8 cellular contexts compared by ENCODE assay signal in genomic region chr17:73191443-73192218, GRCh38. TPM values are rescaled to one million over a fixed set of nuclear protein-coding genes. Genes with fewer than 3 reads are reported as not detected.
A peak's percentile ranks its signal among the peaks of the same experiment; 100 is the strongest.
DNase-seq lines count a peak whose midpoint lies in the region; ATAC-seq and TF ChIP-seq lines count a peak whose summit lies in the region.

No MANE protein-coding gene starts in this region.

- 3 to 5% (median 4%) methylated on average over 25 to 26 of the region's 26 CpGs for WGBS in adrenal gland, 4 donors
- WGBS in psoas muscle, 3 donors = 9 to 23% (median 15%) methylated on average over 26 of the region's 26 CpGs

- intact Hi-C loops in adrenal gland (cut with DNase I) (no loop called here), psoas muscle (cut with DNase I) (loop anchor here (2.0 to 5.0 kb wide), 3 partner anchors 41 to 181 kb away; a partner anchor contains a TSS)

- peak; percentile 37 for ATAC-seq in GM21737 (IDR thresholded peaks at IDR 0.05; ENCODE audit: unreplicated experiment)
- ATAC-seq in psoas muscle = peak in 3 of 4 donors; percentile 21 to 60 (median 48)
- no peak for ATAC-seq in GM19463 (IDR thresholded peaks at IDR 0.05; ENCODE audit: unreplicated experiment)

- H3K27me3 ChIP-seq in adrenal gland = no peaks in the 10 kb centered on the region
- no peaks in the 10 kb centered on the region for H3K27me3 ChIP-seq in right atrium auricular region
- no peaks in the 10 kb centered on the region for H3K27me3 ChIP-seq in psoas muscle (ENCODE audit: insufficient read depth in 3 of 3, low read length in 2 of 3)

- H3K4me3 ChIP-seq in adrenal gland = peak overlapping the region in 2 of 4 donors; percentile 78 to 98
- peak overlapping the region; percentile 91 to 96 for H3K4me3 ChIP-seq in right atrium auricular region
- H3K4me3 ChIP-seq in psoas muscle = peak overlapping the region; percentile 99

- DNase-seq in DMS 273 treated with DMSO at 0.1 percent for 48 hours (lab: John Stamatoyannopoulos, UW) (peak; percentile 43), NCI-H1092 treated with DMSO at 0.1 percent for 48 hours (lab: John Stamatoyannopoulos, UW) (peak; percentile 83), SW 1271 (lab: John Stamatoyannopoulos, UW) (peak; percentile 36 to 67), adrenal gland (peak; percentile 65 to 92 (median 82)), right atrium auricular region (ENCODE audit: low spot score) (peak; percentile 80), psoas muscle (peak; percentile 68 to 74)

- no peak for TF ChIP-seq POLR2A in adrenal gland (IDR thresholded peaks at IDR 0.05)

- H3K27ac ChIP-seq in adrenal gland (peak overlapping the region; percentile 62 to 88 (median 87)), right atrium auricular region (peak overlapping the region; percentile 82 to 94), psoas muscle (peak overlapping the region; percentile 97)

- H3K4me1 ChIP-seq in adrenal gland (replicated peaks in 1 of 2) (peaks cover 12 to 20% of the 10 kb centered on the region in 2 donors), right atrium auricular region (peaks cover 0 to 18% of the 10 kb centered on the region in 2 donors), psoas muscle (peaks cover 23% of the 10 kb centered on the region)

- H3K36me3 ChIP-seq in adrenal gland (replicated peaks in 1 of 2) (peaks cover 0 to 1% of the 10 kb centered on the region in 2 donors), right atrium auricular region (peaks cover 3% of the 10 kb centered on the region), psoas muscle (ENCODE audit: insufficient read depth in 1 of 2, low read depth in 1 of 2) (peaks cover 0 to 5% of the 10 kb centered on the region in 2 donors)

- H3K9me3 ChIP-seq in adrenal gland (replicated peaks in 1 of 3) = no peaks in the 10 kb centered on the region
- H3K9me3 ChIP-seq in right atrium auricular region = no peaks in the 10 kb centered on the region
- H3K9me3 ChIP-seq in psoas muscle = no peaks in the 10 kb centered on the region

- TF ChIP-seq CTCF in adrenal gland (IDR thresholded peaks at IDR 0.05) (peak; percentile 60 to 91 (median 84)), right atrium auricular region (IDR thresholded peaks at IDR 0.05) (peak; percentile 83 to 87), psoas muscle (IDR thresholded peaks at IDR 0.05) (peak; percentile 76)

RNA-seq across cellular contexts. Expression of gene COG1, which starts 1.2 kb away (rescaled TPM):
- total RNA-seq in adrenal gland (10 to 100 TPM; 23.6 to 63.2 (median 48.4) TPM), right atrium auricular region (10 to 100 TPM; 17.3 to 21.3 TPM), psoas muscle (10 to 100 TPM; 38.8 to 61.9 (median 51.7) TPM)
- polyA plus RNA-seq in adrenal gland (10 to 100 TPM; 51.2 to 58.6 (median 54.1) TPM), psoas muscle (10 to 100 TPM; 28.9 to 53.8 (median 32.3) TPM)

RNA-seq across cellular contexts. Expression of gene SSTR2, which starts 26.8 kb away (rescaled TPM):
- total RNA-seq in adrenal gland (10 to 100 TPM in 3 of 8 donors, 1 to 10 TPM in 5; 1.4 to 13.3 (median 7.5) TPM), right atrium auricular region (1 to 10 TPM in 1 of 2 donors, under 1 TPM in 1; 0.20 to 1.1 TPM), psoas muscle (1 to 10 TPM in 1 of 4 donors, under 1 TPM in 3; 0.19 to 1.0 (median 0.43) TPM)
- polyA plus RNA-seq in adrenal gland (1 to 10 TPM; 2.0 to 5.0 (median 2.7) TPM), psoas muscle (under 1 TPM; 0.04 to 0.27 (median 0.23) TPM)

Comparison
In these comparisons a context has a peak if more than half of its experiments do, and no peak if none do; other contexts are left out.
1. intact Hi-C loops: an anchor here in psoas muscle (2.0 to 5.0 kb wide); none called in adrenal gland.